ENCODE assay signal across 1 cellular context in the genomic region with DNA sequence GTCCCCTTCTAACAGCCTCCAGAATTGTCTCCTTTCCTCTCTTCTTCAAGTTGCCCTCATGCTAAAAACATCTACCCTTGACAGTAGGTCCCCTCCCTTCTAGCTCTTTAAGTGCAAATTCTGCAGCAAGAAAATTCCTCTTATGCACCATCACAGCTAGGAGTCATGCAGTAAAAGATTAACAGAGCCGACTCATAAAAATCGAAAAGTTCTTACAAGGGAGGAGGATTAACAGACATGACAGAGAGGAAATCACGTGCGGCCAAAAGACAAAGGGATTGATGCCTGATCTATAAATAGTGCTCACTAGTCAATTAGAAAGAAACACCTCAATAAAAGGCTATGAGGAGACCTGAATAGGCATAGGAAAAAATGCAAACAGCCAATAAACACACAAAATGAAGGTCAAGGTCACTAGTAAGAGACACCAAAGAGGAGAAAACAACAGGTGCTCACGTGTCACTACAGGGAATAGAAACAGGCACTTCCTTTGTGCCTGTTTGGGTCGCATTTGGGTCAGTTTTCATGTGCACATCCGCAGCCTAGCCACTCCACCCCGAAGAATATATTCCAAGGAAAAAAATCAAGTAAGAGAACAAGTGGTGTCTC.
TF ChIP-seq lines count a peak whose summit lies in the region.

No MANE protein-coding gene starts in this region.

TF ChIP-seq in HEK293, 187 proteins besides CTCF, POLR2A, EP300 and RAD21 (continued from another document):
- TF ChIP-seq ZNF280D (tag by site-specific recombination; IDR thresholded peaks at IDR 0.05), result no peak
- TF ChIP-seq, protein P1, sequence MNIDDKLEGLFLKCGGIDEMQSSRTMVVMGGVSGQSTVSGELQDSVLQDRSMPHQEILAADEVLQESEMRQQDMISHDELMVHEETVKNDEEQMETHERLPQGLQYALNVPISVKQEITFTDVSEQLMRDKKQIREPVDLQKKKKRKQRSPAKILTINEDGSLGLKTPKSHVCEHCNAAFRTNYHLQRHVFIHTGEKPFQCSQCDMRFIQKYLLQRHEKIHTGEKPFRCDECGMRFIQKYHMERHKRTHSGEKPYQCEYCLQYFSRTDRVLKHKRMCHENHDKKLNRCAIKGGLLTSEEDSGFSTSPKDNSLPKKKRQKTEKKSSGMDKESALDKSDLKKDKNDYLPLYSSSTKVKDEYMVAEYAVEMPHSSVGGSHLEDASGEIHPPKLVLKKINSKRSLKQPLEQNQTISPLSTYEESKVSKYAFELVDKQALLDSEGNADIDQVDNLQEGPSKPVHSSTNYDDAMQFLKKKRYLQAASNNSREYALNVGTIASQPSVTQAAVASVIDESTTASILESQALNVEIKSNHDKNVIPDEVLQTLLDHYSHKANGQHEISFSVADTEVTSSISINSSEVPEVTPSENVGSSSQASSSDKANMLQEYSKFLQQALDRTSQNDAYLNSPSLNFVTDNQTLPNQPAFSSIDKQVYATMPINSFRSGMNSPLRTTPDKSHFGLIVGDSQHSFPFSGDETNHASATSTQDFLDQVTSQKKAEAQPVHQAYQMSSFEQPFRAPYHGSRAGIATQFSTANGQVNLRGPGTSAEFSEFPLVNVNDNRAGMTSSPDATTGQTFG (tag by site-specific recombination; IDR thresholded peaks at IDR 0.05; ENCODE audit: borderline replicate concordance), result no peak
- no peak for TF ChIP-seq ZNF114 (tag by site-specific recombination; IDR thresholded peaks at IDR 0.05)
- TF ChIP-seq ZNF132 (tag by site-specific recombination; IDR thresholded peaks at IDR 0.05; ENCODE audit: borderline replicate concordance), result no peak
- TF ChIP-seq SCRT2 (tag by site-specific recombination; IDR thresholded peaks at IDR 0.05), result peak; percentile 49
- no peak for TF ChIP-seq AEBP2 (tag by site-specific recombination; IDR thresholded peaks at IDR 0.05; ENCODE audit: borderline replicate concordance)
- no peak for TF ChIP-seq ZNF785 (tag by site-specific recombination; IDR thresholded peaks at IDR 0.05)
- no peak for TF ChIP-seq ZBTB17 (tag by site-specific recombination; IDR thresholded peaks at IDR 0.05)
- TF ChIP-seq KLF7 (tag by site-specific recombination; IDR thresholded peaks at IDR 0.05; ENCODE audit: borderline replicate concordance), result no peak
TF ChIP-seq in HEK293: peak in this region for 2.
